In genomic region chr4:55318135-55318534, GRCh38 we compare ENCODE assay signal across 11 cellular contexts. TPM values are rescaled to one million over a fixed set of nuclear protein-coding genes. Genes with fewer than 3 reads are reported as not detected.
DNase-seq lines count a peak whose midpoint lies in the region; ATAC-seq and TF ChIP-seq lines count a peak whose summit lies in the region.
"Had no signal": no experiment of that assay in that cellular context is flagged by ENCODE, and none has a peak within 500 bp of the region (broad histone marks: within the 10 kb centered on the region; RNA-seq: fewer than 3 reads in every experiment).

No MANE protein-coding gene starts in this region.

- peaks cover 7 to 8% of the 10 kb centered on the region in 2 donors for H3K4me1 Mint-ChIP-seq in natural killer cell
- H3K4me1 Mint-ChIP-seq: brain had no signal

- H3K36me3 ChIP-seq in MM.1S (replicated peaks; ENCODE audit: insufficient read depth, low read length), result no peaks in the 10 kb centered on the region

- H3K27me3 Mint-ChIP-seq in natural killer cell (ENCODE audit: low read depth in 2 of 2), result peaks cover 12% of the 10 kb centered on the region in 2 donors

- H3K4me2 ChIP-seq in MM.1S (ENCODE audit: low read depth, low read length), result no peak overlapping the region

- H3K79me2 ChIP-seq in MM.1S (ENCODE audit: low read length), result no peaks in the 10 kb centered on the region

- no peak for TF ChIP-seq CTCF in AG10803 (conservative IDR thresholded peaks at IDR 0.05; ENCODE audit: low read length)
- no peak for TF ChIP-seq CTCF in fibroblast of pulmonary artery (IDR thresholded peaks at IDR 0.05; ENCODE audit: low read length, missing control alignments)
- TF ChIP-seq CTCF in natural killer cell (IDR thresholded peaks at IDR 0.05), result no peak
- TF ChIP-seq CTCF in MM.1S (IDR thresholded peaks at IDR 0.05; ENCODE audit: low read length), result no peak

- no peaks in the 10 kb centered on the region for H3K9me3 ChIP-seq in MM.1S (replicated peaks; ENCODE audit: insufficient read depth, low read length)

- H3K9ac ChIP-seq in MM.1S (ENCODE audit: low read length), result no peak overlapping the region

- no peak overlapping the region for H2AFZ ChIP-seq in MM.1S (ENCODE audit: low read length)

- H3F3A ChIP-seq in MM.1S (ENCODE audit: insufficient read depth, low read length), result no peaks in the 10 kb centered on the region

- ATAC-seq in natural killer cell, result no peak
- no peak for ATAC-seq in GM19463 (IDR thresholded peaks at IDR 0.05; ENCODE audit: unreplicated experiment)
- ATAC-seq: naive thymus-derived CD4-positive, alpha-beta T cell had no signal

- no peak overlapping the region for H3K27ac Mint-ChIP-seq in natural killer cell
- H3K27ac Mint-ChIP-seq: brain had no signal

- no peaks in the 10 kb centered on the region for H3K36me3 Mint-ChIP-seq in natural killer cell
- H3K36me3 Mint-ChIP-seq: brain; naive thymus-derived CD4-positive, alpha-beta T cell had no signal

- intact Hi-C loops in natural killer cell (cut with micrococcal nuclease), result no loop called here

- no peaks in the 10 kb centered on the region for H3K27me3 ChIP-seq in MM.1S (replicated peaks; ENCODE audit: insufficient read depth, low read length)

- no peaks in the 10 kb centered on the region for H3K9me3 Mint-ChIP-seq in natural killer cell

- no peak overlapping the region for H3K27ac ChIP-seq in MM.1S (ENCODE audit: low read length)

- H3K9me2 ChIP-seq in MM.1S (replicated peaks; ENCODE audit: insufficient read depth, low read length), result no peaks in the 10 kb centered on the region

- no peaks in the 10 kb centered on the region for H3K4me1 ChIP-seq in MM.1S (ENCODE audit: low read length)

- no peak overlapping the region for H3K4me3 Mint-ChIP-seq in natural killer cell
- H3K4me3 Mint-ChIP-seq: brain had no signal

- DNase-seq in AG10803 (ENCODE audit: low read depth) (peak; percentile 33), AG20443 (ENCODE audit: low spot score) (peak; percentile 23), amniotic epithelial cell (ENCODE audit: low read depth) (peak; percentile 37), fibroblast of pulmonary artery (ENCODE audit: low read depth) (peak; percentile 71), natural killer cell (no peak), MM.1S (no peak)
- DNase-seq: NCI-H1105 treated with DMSO at 0.1 percent for 48 hours, NCI-H524 treated with DMSO at 0.1 percent for 48 hours had no signal

- no peaks in the 10 kb centered on the region for H4K20me1 ChIP-seq in MM.1S (ENCODE audit: insufficient read depth, low read length)

- H3K4me3 ChIP-seq in AG10803 (ENCODE audit: low read length) (no peak overlapping the region), fibroblast of pulmonary artery (replicated peaks; ENCODE audit: low read depth, low read length) (no peak overlapping the region), MM.1S (ENCODE audit: low read length) (no peak overlapping the region)

RNA-seq across cellular contexts. Expression of gene SRD5A3, which starts 27.9 kb away (rescaled TPM):
- total RNA-seq in natural killer cell, result 1 to 10 TPM; 3.5 to 5.6 (median 4.5) TPM

Comparison
In these comparisons a context has a peak if more than half of its experiments do, and no peak if none do; other contexts are left out.
1. DNase-seq: peak in AG10803 (single experiment), AG20443 (single experiment), amniotic epithelial cell (single experiment) and fibroblast of pulmonary artery (single experiment); none in natural killer cell (single experiment) and MM.1S (single experiment).